13 cellular contexts compared by ENCODE assay signal in genomic region chr15:81897011-81897677, GRCh38.
DNase-seq lines count a peak whose midpoint lies in the region; ATAC-seq, FAIRE-seq and TF ChIP-seq lines count a peak whose summit lies in the region.
"Had no signal": no experiment of that assay in that cellular context is flagged by ENCODE, and none has a peak within 500 bp of the region (broad histone marks: within the 10 kb centered on the region; RNA-seq: fewer than 3 reads in every experiment).

No MANE protein-coding gene starts in this region.

- no peak overlapping the region for H2BK15ac ChIP-seq in mesenchymal stem cell (ENCODE audit: low read depth, poor library complexity, severe bottlenecking)

- no peak overlapping the region for H3K18ac ChIP-seq in mesenchymal stem cell (ENCODE audit: low read depth in 1 of 2, low read length in 2 of 2)

- H2BK12ac ChIP-seq in mesenchymal stem cell (ENCODE audit: low read length in 2 of 2) = no peak overlapping the region

- ATAC-seq in Right ventricle myocardium superior (ENCODE audit: poor library complexity) = no peak

- H3K27ac ChIP-seq in brain microvascular endothelial cell (no peak overlapping the region), mesenchymal stem cell (ENCODE audit: low read length, poor library complexity, severe bottlenecking) (no peak overlapping the region)
- H3K27ac ChIP-seq: C4-2B, epithelial cell of prostate had no signal

- no peaks in the 10 kb centered on the region for H3K4me1 ChIP-seq in mesenchymal stem cell (ENCODE audit: control insufficient read depth, insufficient read depth, low read depth, low read length)

- H3K23ac ChIP-seq in mesenchymal stem cell (ENCODE audit: low read length in 2 of 2) = no peak overlapping the region

- H4K91ac ChIP-seq in mesenchymal stem cell (ENCODE audit: low read length) = no peak overlapping the region

- H3K9ac ChIP-seq in mesenchymal stem cell (ENCODE audit: low read length) = no peak overlapping the region

- H2BK5ac ChIP-seq in mesenchymal stem cell (ENCODE audit: low read depth, low read length, poor library complexity, severe bottlenecking) = no peak overlapping the region

- no peak for FAIRE-seq in HTR-8/SVneo (lab: Jason Lieb, UNC)
- FAIRE-seq: G401.6 had no signal

- no peaks in the 10 kb centered on the region for H3K79me1 ChIP-seq in mesenchymal stem cell (replicated peaks; ENCODE audit: low read length, poor library complexity, severe bottlenecking)

- H3K4me3 ChIP-seq in AG09309 (ENCODE audit: control insufficient read depth, low read depth, low read length) = no peak overlapping the region
- no peak overlapping the region for H3K4me3 ChIP-seq in brain microvascular endothelial cell (ENCODE audit: low read depth, low read length)
- H3K4me3 ChIP-seq in mesenchymal stem cell (ENCODE audit: insufficient read depth in 1 of 2, low read depth in 1 of 2, low read length in 2 of 2) = no peak overlapping the region

- no peak overlapping the region for H3K4ac ChIP-seq in mesenchymal stem cell (ENCODE audit: low read depth in 1 of 2, low read length in 2 of 2)

- no peak overlapping the region for H2BK120ac ChIP-seq in mesenchymal stem cell (ENCODE audit: low read depth, low read length)

- H3K36me3 ChIP-seq in brain microvascular endothelial cell (replicated peaks) = no peaks in the 10 kb centered on the region
- H3K36me3 ChIP-seq in mesenchymal stem cell (ENCODE audit: control insufficient read depth in 1 of 2, insufficient read depth in 2 of 2, low read depth in 1 of 2, low read length in 2 of 2) = no peaks in the 10 kb centered on the region

- no peaks in the 10 kb centered on the region for H3K27me3 ChIP-seq in brain microvascular endothelial cell (replicated peaks)
- no peaks in the 10 kb centered on the region for H3K27me3 ChIP-seq in mesenchymal stem cell (ENCODE audit: control insufficient read depth in 1 of 2, insufficient read depth in 1 of 2, low read length in 2 of 2)

- no peak overlapping the region for H2AFZ ChIP-seq in mesenchymal stem cell (ENCODE audit: low read depth, low read length)

- intact Hi-C loops in Right ventricle myocardium superior (cut with DNase I) = no loop called here

- TF ChIP-seq CTCF in AG09309 (IDR thresholded peaks at IDR 0.05; ENCODE audit: control insufficient read depth, insufficient read depth, low read depth, low read length, missing control alignments) (no peak), brain microvascular endothelial cell (IDR thresholded peaks at IDR 0.05; ENCODE audit: low read depth, low read length, missing control alignments) (no peak)

- H3K14ac ChIP-seq in mesenchymal stem cell (ENCODE audit: low read length in 2 of 2) = no peak overlapping the region

- peak; percentile 10 for DNase-seq in AG09309 (ENCODE audit: low read depth)
- DNase-seq in HTR-8/SVneo (ENCODE audit: insufficient read length, low spot score) = peak; percentile 75
- DNase-seq in brain microvascular endothelial cell = peak; percentile 81
- DNase-seq in mesenchymal stem cell = peak; percentile 53
- DNase-seq in activated CD4-positive, alpha-beta T cell treated with anti-CD3 and anti-CD28 coated beads, Interleukin-2, amount 50 U/mL, for 1 hour = no peak
- DNase-seq in UCSD-AML1 (lab: John Stamatoyannopoulos, UW; ENCODE audit: unreplicated experiment) = no peak
- no peak for DNase-seq in DMS53 treated with DMSO at 0.1 percent for 48 hours (lab: John Stamatoyannopoulos, UW; ENCODE audit: unreplicated experiment)
- no peak for DNase-seq in Right ventricle myocardium superior
- DNase-seq: activated CD4-positive, CD25-positive, alpha-beta regulatory T cell; activated T-cell treated with anti-CD3 and anti-CD28 coated beads, Interleukin-2, amount 50 U/mL, for 48 hours had no signal

- in situ Hi-C loops in brain microvascular endothelial cell (cut with HindIII; ENCODE audit: low pct_ligation_motif_present, low sequenced_read_pairs) = no loop called here

- WGBS in mesenchymal stem cell = 57% methylated on average over 5 of the region's 6 CpGs

- no peak overlapping the region for H3K4me2 ChIP-seq in mesenchymal stem cell (ENCODE audit: low read length, poor library complexity, severe bottlenecking)

- H4K8ac ChIP-seq in mesenchymal stem cell (ENCODE audit: low read length) = no peak overlapping the region

- no peaks in the 10 kb centered on the region for H3K9me3 ChIP-seq in mesenchymal stem cell (ENCODE audit: control insufficient read depth, low read length)

- no peak overlapping the region for H2AK5ac ChIP-seq in mesenchymal stem cell (ENCODE audit: low read length, severe bottlenecking)

Comparison
In these comparisons a context has a peak if more than half of its experiments do, and no peak if none do; other contexts are left out.
1. DNase-seq: peak in AG09309 (single experiment), HTR-8/SVneo (single experiment), brain microvascular endothelial cell (single experiment) and mesenchymal stem cell (single experiment); none in activated CD4-positive, alpha-beta T cell treated with anti-CD3 and anti-CD28 coated beads, Interleukin-2, amount 50 U/mL, for 1 hour (single experiment), UCSD-AML1 (single experiment), DMS53 treated with DMSO at 0.1 percent for 48 hours (single experiment) and Right ventricle myocardium superior (single experiment).